Comparison of ENCODE assay signal across 1 cellular context in genomic region chr9:113477661-113478060, GRCh38.
TF ChIP-seq lines count a peak whose summit lies in the region.

No MANE protein-coding gene starts in this region.

TF ChIP-seq in H1, 55 proteins besides CTCF, POLR2A, EP300 and RAD21:
- TF ChIP-seq TCF12 (IDR thresholded peaks at IDR 0.05; ENCODE audit: low read depth, low read length) (no peak), SIN3A (conservative IDR thresholded peaks at IDR 0.05 in 1 of 2, IDR thresholded peaks at IDR 0.05 in 1 of 2; ENCODE audit: low read depth in 1 of 2, low read length in 2 of 2) (no peak)
